In the genomic region with DNA sequence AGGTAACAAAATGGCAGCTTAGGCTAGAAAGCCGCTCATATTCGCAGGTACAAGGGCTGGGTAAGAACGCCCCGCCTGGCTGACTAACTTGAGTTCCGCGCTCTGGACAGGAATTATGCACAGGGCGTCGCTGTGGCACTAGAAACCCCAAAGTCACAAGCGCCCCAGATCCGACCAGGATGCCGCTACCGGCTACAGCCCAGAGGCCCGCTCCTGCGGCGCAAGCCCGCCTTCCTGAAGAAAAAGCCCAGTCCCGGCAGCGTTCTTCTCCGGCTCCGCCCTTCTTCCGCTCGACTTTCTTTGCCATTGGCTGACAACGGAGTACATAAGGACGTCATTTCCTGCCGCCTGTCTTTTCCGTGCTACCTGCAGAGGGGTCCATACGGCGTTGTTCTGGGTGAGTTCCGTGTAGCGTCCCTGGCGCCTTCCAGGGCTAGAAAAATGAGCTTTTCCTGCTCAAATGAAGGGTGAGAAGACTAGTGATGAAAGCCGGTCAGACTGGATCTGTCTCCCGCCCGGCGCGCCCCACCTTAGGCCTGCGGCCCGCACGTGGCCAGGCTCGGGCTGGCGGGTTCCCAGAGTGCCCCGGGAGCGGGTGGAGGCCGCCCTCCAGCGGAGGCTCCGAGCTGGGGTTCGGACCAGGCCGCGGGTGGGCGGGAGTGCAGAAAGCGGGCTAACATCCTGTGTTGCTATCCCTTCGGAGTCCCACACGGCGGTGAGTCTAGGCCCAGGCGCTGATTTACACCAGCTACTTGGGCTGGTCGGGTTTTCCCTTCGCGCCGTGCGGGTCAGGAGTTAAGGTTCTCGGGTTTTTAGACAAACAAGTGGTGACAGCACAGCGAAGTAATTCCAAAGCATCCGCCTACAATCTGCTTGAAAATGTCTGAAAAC, we compare ENCODE assay signal across 1 cellular context.
TF ChIP-seq lines count a peak whose summit lies in the region.

TSS of gene RPSA (plus strand) at position 353 of the 891 bp plus-strand sequence. CDS start 934 bp downstream, outside the sequence.

TF ChIP-seq in HepG2, 621 proteins besides CTCF, POLR2A, EP300 and RAD21 (continued from another document and continues in another):
- TF ChIP-seq, protein P1, sequence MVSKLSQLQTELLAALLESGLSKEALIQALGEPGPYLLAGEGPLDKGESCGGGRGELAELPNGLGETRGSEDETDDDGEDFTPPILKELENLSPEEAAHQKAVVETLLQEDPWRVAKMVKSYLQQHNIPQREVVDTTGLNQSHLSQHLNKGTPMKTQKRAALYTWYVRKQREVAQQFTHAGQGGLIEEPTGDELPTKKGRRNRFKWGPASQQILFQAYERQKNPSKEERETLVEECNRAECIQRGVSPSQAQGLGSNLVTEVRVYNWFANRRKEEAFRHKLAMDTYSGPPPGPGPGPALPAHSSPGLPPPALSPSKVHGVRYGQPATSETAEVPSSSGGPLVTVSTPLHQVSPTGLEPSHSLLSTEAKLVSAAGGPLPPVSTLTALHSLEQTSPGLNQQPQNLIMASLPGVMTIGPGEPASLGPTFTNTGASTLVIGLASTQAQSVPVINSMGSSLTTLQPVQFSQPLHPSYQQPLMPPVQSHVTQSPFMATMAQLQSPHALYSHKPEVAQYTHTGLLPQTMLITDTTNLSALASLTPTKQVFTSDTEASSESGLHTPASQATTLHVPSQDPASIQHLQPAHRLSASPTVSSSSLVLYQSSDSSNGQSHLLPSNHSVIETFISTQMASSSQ (IDR thresholded peaks at IDR 0.05; ENCODE audit: low read depth) = no peak
- TF ChIP-seq, protein P1 (CRISPR knock-in tag; IDR thresholded peaks at IDR 0.05; ENCODE audit: borderline replicate concordance) = peak; percentile 68; the same call in 1 of the 2 replicates
- TF ChIP-seq CREB1 (IDR thresholded peaks at IDR 0.05) = peak; percentile 88
- TF ChIP-seq CREB1 (CRISPR knock-in tag; IDR thresholded peaks at IDR 0.05) = peak; percentile 97
- TF ChIP-seq ZNF678 (CRISPR knock-in tag; IDR thresholded peaks at IDR 0.05) = 0 out of 2 replicates have a peak, but pooled peaks have one; percentile 7
- no peak for TF ChIP-seq KLF9 (CRISPR knock-in tag; IDR thresholded peaks at IDR 0.05; ENCODE audit: low read depth)
- TF ChIP-seq ZNF30 (CRISPR knock-in tag; IDR thresholded peaks at IDR 0.05) = 0 out of 2 replicates have a peak, but pooled peaks have one; percentile 66
- no peak for TF ChIP-seq HNRNPH1 (optimal IDR thresholded peaks at IDR 0.05; ENCODE audit: low read depth, low read length)
- peak; percentile 74; the same call in 1 of the 2 replicates for TF ChIP-seq ZNF839 (CRISPR knock-in tag; IDR thresholded peaks at IDR 0.05; ENCODE audit: borderline replicate concordance)
- TF ChIP-seq MAFK (conservative IDR thresholded peaks at IDR 0.05 in 1 of 2, IDR thresholded peaks at IDR 0.05 in 1 of 2; ENCODE audit: low read length in 2 of 2) = no peak
- TF ChIP-seq MAFF (IDR thresholded peaks at IDR 0.05; ENCODE audit: low read depth, low read length) = no peak
- 0 out of 2 replicates have a peak, but pooled peaks have one; percentile 79 for TF ChIP-seq ZNF354B (CRISPR knock-in tag; IDR thresholded peaks at IDR 0.05)
- 0 out of 2 replicates have a peak, but pooled peaks have one; percentile 70 for TF ChIP-seq TSC22D2 (CRISPR knock-in tag; IDR thresholded peaks at IDR 0.05; ENCODE audit: borderline replicate concordance)
- TF ChIP-seq ZNF576 (CRISPR knock-in tag; IDR thresholded peaks at IDR 0.05) = peak; percentile 79
- peak; percentile 51; the same call in 1 of the 2 replicates for TF ChIP-seq ZBTB20 (CRISPR knock-in tag; IDR thresholded peaks at IDR 0.05; ENCODE audit: borderline replicate concordance, low read depth)
- peak; percentile 90 for TF ChIP-seq ZNF883 (CRISPR knock-in tag; IDR thresholded peaks at IDR 0.05; ENCODE audit: not compliant biosample characterization)
- TF ChIP-seq DMAP1 (CRISPR knock-in tag; IDR thresholded peaks at IDR 0.05) = peak; percentile 100
- peak; percentile 94; the same call in 1 of the 2 replicates for TF ChIP-seq ZNF337 (CRISPR knock-in tag; IDR thresholded peaks at IDR 0.05; ENCODE audit: borderline replicate concordance, low read depth)
- peak; percentile 84 for TF ChIP-seq GATAD1 (CRISPR knock-in tag; IDR thresholded peaks at IDR 0.05)
- TF ChIP-seq RBFOX2 (IDR thresholded peaks at IDR 0.05; ENCODE audit: low read depth, low read length) = peak; percentile 97
- TF ChIP-seq RBM22 (optimal IDR thresholded peaks at IDR 0.05; ENCODE audit: low read length) = no peak
- TF ChIP-seq ZNF230 (CRISPR knock-in tag; IDR thresholded peaks at IDR 0.05) = no peak
- TF ChIP-seq CC2D1A (CRISPR knock-in tag; IDR thresholded peaks at IDR 0.05) = no peak
- peak; percentile 41; the same call in 1 of the 2 replicates for TF ChIP-seq E2F1 (CRISPR knock-in tag; IDR thresholded peaks at IDR 0.05)
- no peak for TF ChIP-seq PHB2 (IDR thresholded peaks at IDR 0.05; ENCODE audit: partially characterized antibody)
- peak; percentile 58; the same call in 1 of the 2 replicates for TF ChIP-seq ZNF780A (CRISPR knock-in tag; IDR thresholded peaks at IDR 0.05)
- TF ChIP-seq HOXA7 (CRISPR knock-in tag; IDR thresholded peaks at IDR 0.05) = no peak
- TF ChIP-seq ZNF530 (CRISPR knock-in tag; IDR thresholded peaks at IDR 0.05; ENCODE audit: low read depth) = no peak
- no peak for TF ChIP-seq HNF4G (IDR thresholded peaks at IDR 0.05; ENCODE audit: borderline replicate concordance, low read depth, low read length)
- no peak for TF ChIP-seq HNF4G (CRISPR knock-in tag; IDR thresholded peaks at IDR 0.05; ENCODE audit: borderline replicate concordance, low read depth)
- TF ChIP-seq RBM39 (IDR thresholded peaks at IDR 0.05; ENCODE audit: low read depth, low read length, poor library complexity, severe bottlenecking) = peak; percentile 100
- no peak for TF ChIP-seq SKIL (CRISPR knock-in tag; IDR thresholded peaks at IDR 0.05; ENCODE audit: borderline replicate concordance)
- TF ChIP-seq NCOA5 (CRISPR knock-in tag; IDR thresholded peaks at IDR 0.05) = no peak
- peak; percentile 67; the same call in 1 of the 2 replicates for TF ChIP-seq ZNF703 (CRISPR knock-in tag; IDR thresholded peaks at IDR 0.05; ENCODE audit: borderline replicate concordance)
- TF ChIP-seq ZNF275 (CRISPR knock-in tag; IDR thresholded peaks at IDR 0.05; ENCODE audit: borderline replicate concordance) = peak; percentile 79; the same call in 1 of the 2 replicates
- TF ChIP-seq JUN (CRISPR knock-in tag; IDR thresholded peaks at IDR 0.05) = no peak
- no peak; the same call in 1 of the 2 replicates for TF ChIP-seq ZBTB49 (CRISPR knock-in tag; IDR thresholded peaks at IDR 0.05; ENCODE audit: borderline replicate concordance)
- TF ChIP-seq REXO4 (CRISPR knock-in tag; IDR thresholded peaks at IDR 0.05; ENCODE audit: borderline replicate concordance) = no peak
- no peak for TF ChIP-seq GZF1 (CRISPR knock-in tag; IDR thresholded peaks at IDR 0.05)
- no peak for TF ChIP-seq PAWR (CRISPR knock-in tag; IDR thresholded peaks at IDR 0.05; ENCODE audit: borderline replicate concordance)
- no peak for TF ChIP-seq ZNF367 (CRISPR knock-in tag; IDR thresholded peaks at IDR 0.05; ENCODE audit: borderline replicate concordance)
- no peak for TF ChIP-seq ZNF34 (CRISPR knock-in tag; IDR thresholded peaks at IDR 0.05; ENCODE audit: borderline replicate concordance)
- TF ChIP-seq ZNF724P (CRISPR knock-in tag; IDR thresholded peaks at IDR 0.05; ENCODE audit: borderline replicate concordance) = no peak
- 0 out of 2 replicates have a peak, but pooled peaks have one; percentile 22 for TF ChIP-seq ZSCAN25 (CRISPR knock-in tag; IDR thresholded peaks at IDR 0.05)
- TF ChIP-seq SOX6 (IDR thresholded peaks at IDR 0.05) = no peak
- TF ChIP-seq SOX6 (CRISPR knock-in tag; IDR thresholded peaks at IDR 0.05) = peak; percentile 56
- TF ChIP-seq ELF3 (CRISPR knock-in tag; IDR thresholded peaks at IDR 0.05) = peak; percentile 78
- peak; percentile 86 for TF ChIP-seq KDM3A (CRISPR knock-in tag; IDR thresholded peaks at IDR 0.05; ENCODE audit: low read depth)
- no peak for TF ChIP-seq THYN1 (CRISPR knock-in tag; IDR thresholded peaks at IDR 0.05; ENCODE audit: borderline replicate concordance, low read depth)
- TF ChIP-seq HHEX (CRISPR knock-in tag; IDR thresholded peaks at IDR 0.05) = no peak
- TF ChIP-seq EZH2 (conservative IDR thresholded peaks at IDR 0.05; ENCODE audit: low read depth, low read length) = no peak
- no peak for TF ChIP-seq SMARCC2 (IDR thresholded peaks at IDR 0.05)
- TF ChIP-seq MXD3 (CRISPR knock-in tag; IDR thresholded peaks at IDR 0.05) = peak; percentile 95
- TF ChIP-seq DDIT3 (CRISPR knock-in tag; IDR thresholded peaks at IDR 0.05) = no peak
- TF ChIP-seq PHF8 (CRISPR knock-in tag; IDR thresholded peaks at IDR 0.05) = peak; percentile 99
- peak; percentile 53; the same call in 1 of the 2 replicates for TF ChIP-seq ZNF878 (CRISPR knock-in tag; IDR thresholded peaks at IDR 0.05)
- TF ChIP-seq ZNF333 (CRISPR knock-in tag; IDR thresholded peaks at IDR 0.05; ENCODE audit: borderline replicate concordance) = peak; percentile 95
- no peak for TF ChIP-seq PCBP2 (optimal IDR thresholded peaks at IDR 0.05; ENCODE audit: low read depth, low read length, poor library complexity, severe bottlenecking)
- TF ChIP-seq TAF1 (CRISPR knock-in tag; IDR thresholded peaks at IDR 0.05) = peak; percentile 99
- TF ChIP-seq MED1 (CRISPR knock-in tag; IDR thresholded peaks at IDR 0.05) = peak; percentile 49; the same call in 1 of the 2 replicates
